ENCODE assay signal across 16 cellular contexts in the genomic region with DNA sequence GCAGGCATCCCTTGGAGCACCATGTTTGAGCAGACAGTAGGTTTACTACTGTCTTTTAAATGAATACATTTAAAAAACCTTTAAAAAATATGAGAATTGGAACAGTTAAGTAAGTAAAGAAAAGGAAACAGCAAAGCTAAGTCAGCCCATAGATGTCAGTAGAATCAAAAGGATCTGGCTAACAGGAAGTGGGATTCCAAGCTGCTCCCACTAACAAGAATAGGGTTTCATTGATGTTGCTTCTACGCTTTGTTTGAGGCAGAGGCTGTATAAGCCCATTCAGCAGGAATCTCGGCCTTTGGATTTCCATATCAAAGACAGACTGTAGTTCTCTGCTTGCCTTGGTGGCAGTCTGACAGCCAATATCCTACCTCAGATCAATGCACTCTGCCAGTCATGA.
DNase-seq lines count a peak whose midpoint lies in the region; TF ChIP-seq lines count a peak whose summit lies in the region.
"Had no signal": no experiment of that assay in that cellular context is flagged by ENCODE, and none has a peak within 500 bp of the region (broad histone marks: within the 10 kb centered on the region; RNA-seq: fewer than 3 reads in every experiment).

No MANE protein-coding gene starts in this region.

- H3F3A ChIP-seq in smooth muscle cell (ENCODE audit: low read depth) = no peaks in the 10 kb centered on the region

- peak; percentile 35 for DNase-seq in activated CD4-positive, alpha-beta T cell treated with anti-CD3 and anti-CD28 coated beads, Interleukin-2, amount 10 ng/mL, durations not matched to agents 24 days and 14 days
- no peak for DNase-seq in activated CD4-positive, alpha-beta T cell treated with anti-CD3 and anti-CD28 coated beads for 4 hours
- DNase-seq in RPMI7951 (ENCODE audit: low read depth) (peak; percentile 17), foreskin melanocyte (peak; percentile 53), smooth muscle cell (lab: John Stamatoyannopoulos, UW; ENCODE audit: unreplicated experiment) (no peak), glomerular visceral epithelial cell (ENCODE audit: extremely low spot score) (no peak), cerebellum (ENCODE audit: low spot score) (no peak)
- no peak for DNase-seq in stimulated activated naive CD4-positive, alpha-beta T cell (lab: John Stamatoyannopoulos, UW)
- DNase-seq: activated T-cell treated with anti-CD3 and anti-CD28 coated beads, Interleukin-2, amount 50 U/mL, for 4 hours; Calu3; NCI-H446; PC-3 had no signal

- intact Hi-C loops in activated CD4-positive, alpha-beta T cell treated with anti-CD3 and anti-CD28 coated beads, Interleukin-2, amount 10 ng/mL, durations not matched to agents 24 days and 14 days (cut with micrococcal nuclease) = no loop called here

- H3K9me3 ChIP-seq in smooth muscle cell (replicated peaks; ENCODE audit: low read depth) = no peaks in the 10 kb centered on the region
- H3K9me3 ChIP-seq: A549, suprapubic skin had no signal

- no peaks in the 10 kb centered on the region for H3K27me3 Mint-ChIP-seq in activated CD4-positive, alpha-beta T cell treated with anti-CD3 and anti-CD28 coated beads, Interleukin-2, amount 10 ng/mL, durations not matched to agents 24 days and 14 days

- 39% methylated on average over 2 of the region's 2 CpGs for WGBS in smooth muscle cell (ENCODE audit: low lambda C conversion rate)

- no peaks in the 10 kb centered on the region for H3K27me3 ChIP-seq in smooth muscle cell (ENCODE audit: low read depth)
- H3K27me3 ChIP-seq: suprapubic skin had no signal

- H3K4me3 Mint-ChIP-seq in activated CD4-positive, alpha-beta T cell treated with anti-CD3 and anti-CD28 coated beads, Interleukin-2, amount 10 ng/mL, durations not matched to agents 24 days and 14 days = no peak overlapping the region
- H3K4me3 Mint-ChIP-seq: activated T-cell treated with anti-CD3 and anti-CD28 coated beads, Interleukin-2, amount 50 U/mL, for 4 hours; T-helper 1 cell treated with Interleukin-12 subunit alpha and Interleukin-12 subunit beta and Interleukin-4 antibody, amounts not matched to agents 30 μg/mL and 1 μg/mL, for 36 hours had no signal

- no peaks in the 10 kb centered on the region for H3K36me3 Mint-ChIP-seq in activated CD4-positive, alpha-beta T cell treated with anti-CD3 and anti-CD28 coated beads, Interleukin-2, amount 10 ng/mL, durations not matched to agents 24 days and 14 days (ENCODE audit: low read depth)

- no peak overlapping the region for H2AFZ ChIP-seq in smooth muscle cell (ENCODE audit: low read depth)
- H2AFZ ChIP-seq: parathyroid adenoma had no signal

- no peaks in the 10 kb centered on the region for H3K36me3 ChIP-seq in smooth muscle cell (ENCODE audit: low read depth)
- H3K36me3 ChIP-seq: suprapubic skin had no signal

- no peak overlapping the region for H3K27ac Mint-ChIP-seq in activated CD4-positive, alpha-beta T cell treated with anti-CD3 and anti-CD28 coated beads, Interleukin-2, amount 10 ng/mL, durations not matched to agents 24 days and 14 days
- H3K27ac Mint-ChIP-seq: T-helper 1 cell treated with Interleukin-12 subunit alpha and Interleukin-12 subunit beta and Interleukin-4 antibody, amounts not matched to agents 30 μg/mL and 1 μg/mL, for 36 hours had no signal

- H3K79me2 ChIP-seq in smooth muscle cell (ENCODE audit: low read depth) = no peaks in the 10 kb centered on the region
- H3K79me2 ChIP-seq: parathyroid adenoma had no signal

- H3K9me3 Mint-ChIP-seq in activated CD4-positive, alpha-beta T cell treated with anti-CD3 and anti-CD28 coated beads, Interleukin-2, amount 10 ng/mL, durations not matched to agents 24 days and 14 days = peaks cover 9% of the 10 kb centered on the region

- H3K27ac ChIP-seq in smooth muscle cell (ENCODE audit: low read depth) = no peak overlapping the region
- H3K27ac ChIP-seq: A549, parathyroid adenoma, suprapubic skin had no signal

- peaks cover 10% of the 10 kb centered on the region for H3K4me1 ChIP-seq in smooth muscle cell (ENCODE audit: low read depth)
- H3K4me1 ChIP-seq: A549, parathyroid adenoma, suprapubic skin had no signal

- no peaks in the 10 kb centered on the region for H4K20me1 ChIP-seq in smooth muscle cell (ENCODE audit: low read depth)

- no peaks in the 10 kb centered on the region for H3K4me1 Mint-ChIP-seq in activated CD4-positive, alpha-beta T cell treated with anti-CD3 and anti-CD28 coated beads, Interleukin-2, amount 10 ng/mL, durations not matched to agents 24 days and 14 days

- peak; percentile 17 for TF ChIP-seq CTCF in smooth muscle cell (IDR thresholded peaks at IDR 0.05; ENCODE audit: borderline replicate concordance, insufficient read depth, poor library complexity, severe bottlenecking)

- H3K4me3 ChIP-seq in smooth muscle cell = no peak overlapping the region
- H3K4me3 ChIP-seq: A549, suprapubic skin had no signal

- no peak overlapping the region for H3K4me2 ChIP-seq in smooth muscle cell
- H3K4me2 ChIP-seq: A549 had no signal

- H3K9ac ChIP-seq in smooth muscle cell (ENCODE audit: low read depth) = no peak overlapping the region
- H3K9ac ChIP-seq: parathyroid adenoma had no signal

Comparison
In these comparisons a context has a peak if more than half of its experiments do, and no peak if none do; other contexts are left out.
1. DNase-seq: peak in activated CD4-positive, alpha-beta T cell treated with anti-CD3 and anti-CD28 coated beads, Interleukin-2, amount 10 ng/mL, durations not matched to agents 24 days and 14 days (single experiment), RPMI7951 (single experiment) and foreskin melanocyte (single experiment); none in activated CD4-positive, alpha-beta T cell treated with anti-CD3 and anti-CD28 coated beads for 4 hours (0 of 2), smooth muscle cell (single experiment), glomerular visceral epithelial cell (single experiment), stimulated activated naive CD4-positive, alpha-beta T cell (0 of 6) and cerebellum (single experiment).